29 cellular contexts compared by ENCODE assay signal in the genomic region with DNA sequence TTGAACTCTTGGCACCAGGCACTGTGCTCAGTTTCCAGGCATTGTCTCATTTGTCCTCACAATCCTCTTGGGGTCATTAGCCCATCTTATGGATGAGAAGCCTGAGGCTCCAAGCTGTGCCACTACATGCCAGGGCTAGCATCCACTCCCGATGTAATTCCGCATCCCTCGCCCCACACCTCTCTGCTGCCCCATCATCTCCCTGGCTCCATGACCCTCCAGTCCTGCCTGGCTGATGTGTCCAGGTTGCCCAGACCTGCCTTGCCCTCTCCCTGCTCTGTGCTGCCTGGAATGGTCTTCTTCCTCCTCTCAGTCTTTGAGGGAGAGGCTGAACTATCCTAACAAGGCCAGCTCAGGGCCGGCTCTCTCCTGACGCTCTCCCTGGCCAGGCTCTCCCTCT. TPM values are rescaled to one million over a fixed set of nuclear protein-coding genes. Genes with fewer than 3 reads are reported as not detected.
DNase-seq lines count a peak whose midpoint lies in the region; ATAC-seq, FAIRE-seq and TF ChIP-seq lines count a peak whose summit lies in the region.
"Had no signal": no experiment of that assay in that cellular context is flagged by ENCODE, and none has a peak within 500 bp of the region (broad histone marks: within the 10 kb centered on the region; RNA-seq: fewer than 3 reads in every experiment).

No MANE protein-coding gene starts in this region.

- no peak overlapping the region for H2BK5ac ChIP-seq in neuronal stem cell (ENCODE audit: low read length)

- WGBS in neuronal stem cell (ENCODE audit: extremely low coverage in 2 of 2, insufficient read length in 2 of 2, insufficient replicate concordance in 1 of 2), 2 donors: no CpG with 5 or more reads among the region's 5 CpGs

- intact Hi-C loops in upper lobe of right lung (cut with DNase I): no loop called here

- no peak overlapping the region for H3K4me3 Mint-ChIP-seq in activated naive CD4-positive, alpha-beta T cell treated with anti-CD3 and anti-CD28 coated beads, Interleukin-2, amount 50 U/mL, for 24 hours
- no peak overlapping the region for H3K4me3 Mint-ChIP-seq in activated T-helper 17 cell treated with anti-CD3 and anti-CD28 coated beads, Interleukin-2, amount 50 U/mL, for 72 hours
- H3K4me3 Mint-ChIP-seq: CD8-positive, alpha-beta memory T cell; IgD-negative memory B cell had no signal

- H3K9me3 Mint-ChIP-seq in activated naive CD4-positive, alpha-beta T cell treated with anti-CD3 and anti-CD28 coated beads, Interleukin-2, amount 50 U/mL, for 24 hours: no peaks in the 10 kb centered on the region
- no peaks in the 10 kb centered on the region for H3K9me3 Mint-ChIP-seq in activated T-helper 17 cell treated with anti-CD3 and anti-CD28 coated beads, Interleukin-2, amount 50 U/mL, for 72 hours
- H3K9me3 Mint-ChIP-seq: CD14-positive monocyte; CD8-positive, alpha-beta memory T cell; IgD-negative memory B cell had no signal

- H2AK5ac ChIP-seq in neuronal stem cell (ENCODE audit: low read depth, low read length): no peak overlapping the region

- H3K79me1 ChIP-seq in neuronal stem cell (ENCODE audit: low read depth, low read length): no peaks in the 10 kb centered on the region

- H3K27me3 ChIP-seq in neuronal stem cell (ENCODE audit: control insufficient read depth in 3 of 3, insufficient read depth in 3 of 3, low read depth in 1 of 3, low read length in 3 of 3) (no peaks in the 10 kb centered on the region), upper lobe of right lung (no peaks in the 10 kb centered on the region)
- H3K27me3 ChIP-seq: BE2C had no signal

- H3K9ac ChIP-seq in neuronal stem cell (ENCODE audit: low read depth, low read length, poor library complexity): no peak overlapping the region
- H3K9ac ChIP-seq: KMS-11 had no signal

- H4K91ac ChIP-seq in neuronal stem cell (ENCODE audit: low read depth, low read length, poor library complexity): no peak overlapping the region

- peak overlapping the region; percentile 91 for H3K14ac ChIP-seq in neuronal stem cell (ENCODE audit: low read length)

- H3K4me1 ChIP-seq in neuronal stem cell (ENCODE audit: control insufficient read depth in 2 of 2, insufficient read depth in 1 of 2, low read depth in 1 of 2, low read length in 2 of 2) (peaks cover 0 to 2% of the 10 kb centered on the region in 2 donors), upper lobe of right lung (no peaks in the 10 kb centered on the region)
- H3K4me1 ChIP-seq: BE2C had no signal

- H2BK12ac ChIP-seq in neuronal stem cell (ENCODE audit: low read length): no peak overlapping the region

- H3K36me3 Mint-ChIP-seq in activated naive CD4-positive, alpha-beta T cell treated with anti-CD3 and anti-CD28 coated beads, Interleukin-2, amount 50 U/mL, for 24 hours: no peaks in the 10 kb centered on the region
- no peaks in the 10 kb centered on the region for H3K36me3 Mint-ChIP-seq in activated T-helper 17 cell treated with anti-CD3 and anti-CD28 coated beads, Interleukin-2, amount 50 U/mL, for 72 hours (ENCODE audit: low read depth)
- H3K36me3 Mint-ChIP-seq: CD14-positive monocyte; CD8-positive, alpha-beta memory T cell; IgD-negative memory B cell had no signal

- H3K9me3 ChIP-seq in neuronal stem cell (replicated peaks in 1 of 2; ENCODE audit: control insufficient read depth in 2 of 2, insufficient read depth in 1 of 2, low read depth in 1 of 2, low read length in 2 of 2) (no peaks in the 10 kb centered on the region), upper lobe of right lung (no peaks in the 10 kb centered on the region)
- H3K9me3 ChIP-seq: BE2C had no signal

- no peak for TF ChIP-seq POLR2A in H54 (IDR thresholded peaks at IDR 0.05; ENCODE audit: low read depth, low read length)

- no peak overlapping the region for H4K8ac ChIP-seq in neuronal stem cell (ENCODE audit: low read depth, low read length)

- no peak for ATAC-seq in activated T-helper 17 cell treated with anti-CD3 and anti-CD28 coated beads, Interleukin-2, amount 50 U/mL, for 72 hours (replicated peaks)
- ATAC-seq in upper lobe of right lung: no peak
- ATAC-seq: GM12878, HCT116 had no signal

- no peaks in the 10 kb centered on the region for H3K27me3 Mint-ChIP-seq in activated naive CD4-positive, alpha-beta T cell treated with anti-CD3 and anti-CD28 coated beads, Interleukin-2, amount 50 U/mL, for 24 hours
- H3K27me3 Mint-ChIP-seq in activated T-helper 17 cell treated with anti-CD3 and anti-CD28 coated beads, Interleukin-2, amount 50 U/mL, for 72 hours: no peaks in the 10 kb centered on the region

- H2AFZ ChIP-seq in neuronal stem cell (ENCODE audit: low read length): no peak overlapping the region

- no peak overlapping the region for H2BK120ac ChIP-seq in neuronal stem cell (ENCODE audit: low read depth, low read length)

- H3K36me3 ChIP-seq in neuronal stem cell (replicated peaks in 1 of 2; ENCODE audit: control insufficient read depth in 2 of 2, insufficient read depth in 2 of 2, low read length in 2 of 2) (no peaks in the 10 kb centered on the region), upper lobe of right lung (no peaks in the 10 kb centered on the region)
- H3K36me3 ChIP-seq: BE2C had no signal

- H3K4ac ChIP-seq in neuronal stem cell (ENCODE audit: low read length): no peak overlapping the region

- DNase-seq in activated naive CD4-positive, alpha-beta T cell treated with Interleukin-2 at 50 U/mL for 16 hours: no peak
- DNase-seq in neuronal stem cell (ENCODE audit: low spot score): no peak
- peak; percentile 42 for DNase-seq in upper lobe of right lung
- DNase-seq in H54 (ENCODE audit: insufficient read length, low spot score): no peak
- DNase-seq in germinal center (ENCODE audit: low spot score): no peak
- DNase-seq: 8988T; ACHN; BE2C; CD8-positive, alpha-beta memory T cell; DMS 273 treated with DMSO at 0.1 percent for 48 hours; DMS79; EL; GDM1; NCI-H1048; NCI-H1417; NCI-H1694; NCI-H2081; NCI-H2227 treated with DMSO at 0.1 percent for 48 hours; NCI-H526 treated with DMSO at 0.1 percent for 48 hours; RPMI8226; SHP77 had no signal

- TF ChIP-seq CTCF in upper lobe of right lung (IDR thresholded peaks at IDR 0.05): no peak

- peak overlapping the region; percentile 67 for H3K27ac Mint-ChIP-seq in activated naive CD4-positive, alpha-beta T cell treated with anti-CD3 and anti-CD28 coated beads, Interleukin-2, amount 50 U/mL, for 24 hours
- H3K27ac Mint-ChIP-seq in activated T-helper 17 cell treated with anti-CD3 and anti-CD28 coated beads, Interleukin-2, amount 50 U/mL, for 72 hours: peak overlapping the region; percentile 64

- H3K4me1 Mint-ChIP-seq in activated naive CD4-positive, alpha-beta T cell treated with anti-CD3 and anti-CD28 coated beads, Interleukin-2, amount 50 U/mL, for 24 hours: no peaks in the 10 kb centered on the region
- H3K4me1 Mint-ChIP-seq in activated T-helper 17 cell treated with anti-CD3 and anti-CD28 coated beads, Interleukin-2, amount 50 U/mL, for 72 hours: no peaks in the 10 kb centered on the region
- H3K4me1 Mint-ChIP-seq: CD8-positive, alpha-beta memory T cell had no signal

- H3K23ac ChIP-seq in neuronal stem cell (ENCODE audit: low read depth, low read length, poor library complexity): no peak overlapping the region

- H3K4me3 ChIP-seq in neuronal stem cell (ENCODE audit: low read length in 2 of 2) (peak overlapping the region in 1 of 2 donors; percentile 9), upper lobe of right lung (no peak overlapping the region)
- H3K4me3 ChIP-seq: GM12878 had no signal

- FAIRE-seq in H54 (lab: Jason Lieb, UNC): no peak
- FAIRE-seq: GM12878, H1 had no signal

- H3K27ac ChIP-seq in neuronal stem cell (replicated peaks; ENCODE audit: low read length) (no peak overlapping the region), upper lobe of right lung (no peak overlapping the region)
- H3K27ac ChIP-seq: KMS-11 had no signal

- H2BK15ac ChIP-seq in neuronal stem cell (ENCODE audit: low read length): no peak overlapping the region

- H3K4me2 ChIP-seq in neuronal stem cell (ENCODE audit: insufficient read depth, low read length, poor library complexity, severe bottlenecking): no peak overlapping the region
- H3K4me2 ChIP-seq: KMS-11 had no signal

- no peak overlapping the region for H3K18ac ChIP-seq in neuronal stem cell (ENCODE audit: low read length)

RNA-seq across cellular contexts. Expression of a gene that starts 27.5 kb away (rescaled TPM):
- total RNA-seq in activated T-helper 17 cell treated with anti-CD3 and anti-CD28 coated beads, Interleukin-2, amount 50 U/mL, for 72 hours: 10 to 100 TPM; 17.6 to 20.0 TPM
- polyA plus RNA-seq in neuronal stem cell (2013, experiment 1 of 2): 9.3 TPM
- 9.9 TPM for polyA plus RNA-seq in neuronal stem cell (2013, experiment 2 of 2)
- 24.2 TPM for total RNA-seq in upper lobe of right lung

RNA-seq across cellular contexts. Expression of a gene that starts 39.5 kb away (rescaled TPM):
- 1 to 10 TPM in 1 of 2 donors, under 1 TPM in 1; 0.17 to 4.9 TPM for total RNA-seq in activated T-helper 17 cell treated with anti-CD3 and anti-CD28 coated beads, Interleukin-2, amount 50 U/mL, for 72 hours
- polyA plus RNA-seq in neuronal stem cell (2013, experiment 1 of 2): 7.7 TPM
- polyA plus RNA-seq in neuronal stem cell (2013, experiment 2 of 2): 8.2 TPM
- total RNA-seq in upper lobe of right lung: 2.3 TPM
- polyA plus RNA-seq: CD14-positive monocyte; CD8-positive, alpha-beta memory T cell; IgD-negative memory B cell had no signal

RNA-seq across cellular contexts. Expression of a gene that starts 47.1 kb away (rescaled TPM):
- total RNA-seq in activated T-helper 17 cell treated with anti-CD3 and anti-CD28 coated beads, Interleukin-2, amount 50 U/mL, for 72 hours: 10 to 100 TPM; 14.3 to 64.7 TPM
- polyA plus RNA-seq in neuronal stem cell (2013, experiment 1 of 2): 49.2 TPM
- polyA plus RNA-seq in neuronal stem cell (2013, experiment 2 of 2): 50.1 TPM
- total RNA-seq in upper lobe of right lung: 2.0 TPM
